Comparison of ENCODE assay signal across 22 cellular contexts in genomic region chr12:131507094-131507493, GRCh38.
"Had no signal": no experiment of that assay in that cellular context is flagged by ENCODE, and none has a peak within 500 bp of the region (broad histone marks: within the 10 kb centered on the region; RNA-seq: fewer than 3 reads in every experiment).

No MANE protein-coding gene starts in this region.

- H3K27ac Mint-ChIP-seq: natural killer cell; stimulated activated memory B cell treated with anti-CD40 and anti-IgM and Interleukin-4, amounts not matched to agents 10 μg/mL and 1 μg/mL and 100 μg/mL, for 72 hours; type B pancreatic cell had no signal

- H3K36me3 Mint-ChIP-seq: natural killer cell; stimulated activated memory B cell treated with anti-CD40 and anti-IgM and Interleukin-4, amounts not matched to agents 10 μg/mL and 1 μg/mL and 100 μg/mL, for 72 hours; type B pancreatic cell had no signal

- ATAC-seq: left colon; left ventricle myocardium superior; lower lobe of right lung; natural killer cell; pancreas; right lobe of liver; stimulated activated memory B cell treated with anti-CD40 and anti-IgM and Interleukin-4, amounts not matched to agents 10 μg/mL and 1 μg/mL and 100 μg/mL, for 72 hours; stimulated activated naive CD8-positive, alpha-beta T cell treated with anti-CD3 and anti-CD28 coated beads, Interleukin-15, Interleukin-2, amounts not matched to agents 100 U/mL and 50 U/mL, for 24 hours had no signal

- H3K4me3 Mint-ChIP-seq: natural killer cell; stimulated activated memory B cell treated with anti-CD40 and anti-IgM and Interleukin-4, amounts not matched to agents 10 μg/mL and 1 μg/mL and 100 μg/mL, for 72 hours; type B pancreatic cell had no signal

- DNase-seq: central memory CD4-positive, alpha-beta T cell; dermis blood vessel endothelial cell; effector memory CD4-positive, alpha-beta T cell; erythroblast; esophagus squamous epithelium; foreskin melanocyte; left colon; left ventricle myocardium superior; lower lobe of right lung; natural killer cell; occipital lobe; pancreas; right lobe of liver; small intestine; stimulated activated CD4-positive, alpha-beta T cell treated with anti-CD3 and anti-CD28 coated beads, Interleukin-12 subunit alpha, Interleukin-12 subunit beta, amount 100 ng/mL, for 4 hours; stimulated activated CD4-positive, alpha-beta T cell treated with anti-CD3 and anti-CD28 coated beads, Interleukin-4, amount 100 ng/mL, for 4 hours; stimulated activated naive CD8-positive, alpha-beta T cell treated with anti-CD3 and anti-CD28 coated beads, Interleukin-15, Interleukin-2, amounts not matched to agents 100 U/mL and 50 U/mL, for 24 hours; substantia nigra; testis; tibial artery had no signal

- H3K9me3 Mint-ChIP-seq: natural killer cell; stimulated activated memory B cell treated with anti-CD40 and anti-IgM and Interleukin-4, amounts not matched to agents 10 μg/mL and 1 μg/mL and 100 μg/mL, for 72 hours; type B pancreatic cell had no signal

- H3K27me3 Mint-ChIP-seq: stimulated activated memory B cell treated with anti-CD40 and anti-IgM and Interleukin-4, amounts not matched to agents 10 μg/mL and 1 μg/mL and 100 μg/mL, for 72 hours had no signal
